Comparison of ENCODE assay signal across 9 cellular contexts in the genomic region with DNA sequence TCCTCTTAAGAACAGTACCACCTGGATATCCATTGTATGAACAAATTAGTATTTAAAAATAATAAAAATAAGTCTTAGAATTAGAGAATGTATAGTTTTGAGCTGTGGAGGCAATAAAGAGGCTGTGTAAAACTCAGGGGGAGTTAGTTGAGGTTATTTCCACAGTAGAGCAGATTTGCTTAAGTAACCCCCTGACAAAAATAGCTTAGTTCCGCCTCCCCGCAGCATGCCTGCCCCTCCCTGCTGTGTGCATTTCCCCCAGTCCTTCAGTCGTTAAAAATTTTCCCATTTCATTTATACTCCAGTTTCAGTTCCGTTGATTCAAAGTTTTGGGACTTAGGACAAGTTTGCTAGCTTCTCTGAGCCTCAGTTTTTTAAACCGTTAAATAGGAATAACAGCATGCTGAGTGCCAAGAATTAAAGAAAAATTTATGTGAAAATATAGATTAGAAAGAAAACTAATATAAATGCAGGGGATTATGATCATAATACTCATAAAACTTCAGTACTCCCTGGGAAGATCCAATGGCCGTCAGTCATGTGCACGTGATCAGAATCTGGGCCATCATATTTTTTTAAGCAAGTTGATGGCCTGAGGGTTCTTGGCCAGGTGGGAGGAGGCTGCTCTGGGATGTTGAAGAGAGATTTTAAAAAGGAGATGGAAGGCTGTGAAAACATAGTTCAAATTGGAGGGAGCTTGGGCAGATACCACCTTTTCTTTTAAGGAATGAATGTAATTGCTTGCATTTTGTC. TPM values are rescaled to one million over a fixed set of nuclear protein-coding genes. Genes with fewer than 3 reads are reported as not detected.
A peak's percentile ranks its signal among the peaks of the same experiment; 100 is the strongest.
DNase-seq lines count a peak whose midpoint lies in the region; ATAC-seq, FAIRE-seq and TF ChIP-seq lines count a peak whose summit lies in the region.
"Had no signal": no experiment of that assay in that cellular context is flagged by ENCODE, and none has a peak within 500 bp of the region (broad histone marks: within the 10 kb centered on the region; RNA-seq: fewer than 3 reads in every experiment).

No MANE protein-coding gene starts in this region.

- no peaks in the 10 kb centered on the region for H3K9me3 Mint-ChIP-seq in activated T-cell treated with anti-CD3 and anti-CD28 coated beads, Interleukin-2, amount 50 U/mL, for 24 hours
- H3K9me3 Mint-ChIP-seq in activated CD8-positive, alpha-beta T cell treated with anti-CD3 and anti-CD28 coated beads for 36 hours, result no peaks in the 10 kb centered on the region

- H3K27ac Mint-ChIP-seq in activated T-cell treated with anti-CD3 and anti-CD28 coated beads, Interleukin-2, amount 50 U/mL, for 24 hours, result peak overlapping the region; percentile 83
- H3K27ac Mint-ChIP-seq in activated CD8-positive, alpha-beta T cell treated with anti-CD3 and anti-CD28 coated beads for 36 hours, result peak overlapping the region; percentile 75

- no peak for DNase-seq in activated T-cell treated with anti-CD3 and anti-CD28 coated beads, Interleukin-2, amount 50 U/mL, for 24 hours
- DNase-seq in activated T-cell treated with anti-CD3 and anti-CD28 coated beads for 4 hours, result no peak
- DNase-seq in activated CD8-positive, alpha-beta T cell treated with anti-CD3 and anti-CD28 coated beads for 36 hours, result peak; percentile 33
- DNase-seq in iris pigment epithelial cell (ENCODE audit: low read depth), result peak; percentile 89
- DNase-seq in upper lobe of right lung, result no peak
- DNase-seq in DMS79 (lab: John Stamatoyannopoulos, UW), result no peak
- no peak for DNase-seq in frontal cortex (ENCODE audit: low spot score in 2 of 2)

- H3K4me1 ChIP-seq in upper lobe of right lung, result peaks cover 59% of the 10 kb centered on the region

- H3K4me3 ChIP-seq in upper lobe of right lung, result peak overlapping the region; percentile 17

- H3K36me3 ChIP-seq in upper lobe of right lung, result no peaks in the 10 kb centered on the region

- peaks cover 69% of the 10 kb centered on the region for H3K4me1 Mint-ChIP-seq in activated T-cell treated with anti-CD3 and anti-CD28 coated beads, Interleukin-2, amount 50 U/mL, for 24 hours (ENCODE audit: low read depth)
- H3K4me1 Mint-ChIP-seq in activated CD8-positive, alpha-beta T cell treated with anti-CD3 and anti-CD28 coated beads for 36 hours (ENCODE audit: low read depth), result peaks cover 65% of the 10 kb centered on the region

- intact Hi-C loops in activated CD8-positive, alpha-beta T cell treated with anti-CD3 and anti-CD28 coated beads for 36 hours (cut with micrococcal nuclease), result no loop called here
- intact Hi-C loops in upper lobe of right lung (cut with DNase I), result no loop called here

- ATAC-seq in HG03460 (IDR thresholded peaks at IDR 0.05; ENCODE audit: unreplicated experiment) (peak; percentile 30), upper lobe of right lung (no peak)
- no peak for ATAC-seq in activated CD8-positive, alpha-beta T cell treated with anti-CD3 and anti-CD28 coated beads for 36 hours

- CTCF ChIA-PET in activated CD8-positive, alpha-beta T cell treated with anti-CD3 and anti-CD28 coated beads for 36 hours (lab: Charles Lee), result interaction anchor here (1.3 kb wide), 2 partner anchors 10 to 137 kb away, joined by 3 to 4 read pairs; no protein-coding TSS in a partner anchor

- FAIRE-seq in frontal cortex (lab: Jason Lieb, UNC), result no peak
- FAIRE-seq: colon had no signal

- H3K27me3 ChIP-seq in upper lobe of right lung, result no peaks in the 10 kb centered on the region

- peaks cover 16% of the 10 kb centered on the region for H3K36me3 Mint-ChIP-seq in activated T-cell treated with anti-CD3 and anti-CD28 coated beads, Interleukin-2, amount 50 U/mL, for 24 hours (ENCODE audit: low read depth)
- peaks cover 8% of the 10 kb centered on the region for H3K36me3 Mint-ChIP-seq in activated CD8-positive, alpha-beta T cell treated with anti-CD3 and anti-CD28 coated beads for 36 hours (ENCODE audit: low read depth)

- peak overlapping the region; percentile 99 for H3K27ac ChIP-seq in upper lobe of right lung

- no peak for TF ChIP-seq CTCF in activated CD8-positive, alpha-beta T cell treated with anti-CD3 and anti-CD28 coated beads for 36 hours (IDR thresholded peaks at IDR 0.05)
- TF ChIP-seq CTCF in upper lobe of right lung (IDR thresholded peaks at IDR 0.05), result no peak

- H3K9me3 ChIP-seq in upper lobe of right lung, result no peaks in the 10 kb centered on the region

- POLR2A ChIA-PET in activated CD8-positive, alpha-beta T cell treated with anti-CD3 and anti-CD28 coated beads for 36 hours (lab: Charles Lee), result interaction anchor here (0.6 to 7.7 kb wide), 8 partner anchors 11 to 444 kb away, joined by 3 to 83 read pairs (median 3); no protein-coding TSS in a partner anchor

- no peaks in the 10 kb centered on the region for H3K27me3 Mint-ChIP-seq in activated T-cell treated with anti-CD3 and anti-CD28 coated beads, Interleukin-2, amount 50 U/mL, for 24 hours
- H3K27me3 Mint-ChIP-seq in activated CD8-positive, alpha-beta T cell treated with anti-CD3 and anti-CD28 coated beads for 36 hours, result no peaks in the 10 kb centered on the region

- peak overlapping the region; percentile 37 for H3K4me3 Mint-ChIP-seq in activated T-cell treated with anti-CD3 and anti-CD28 coated beads, Interleukin-2, amount 50 U/mL, for 24 hours
- peak overlapping the region; percentile 52 for H3K4me3 Mint-ChIP-seq in activated CD8-positive, alpha-beta T cell treated with anti-CD3 and anti-CD28 coated beads for 36 hours

RNA-seq across cellular contexts. Expression of gene SLC38A2, which starts 14.5 kb away (rescaled TPM):
- total RNA-seq in activated CD8-positive, alpha-beta T cell treated with anti-CD3 and anti-CD28 coated beads for 36 hours, result 100 to 1,000 TPM; 216 to 219 TPM
- 343 TPM for total RNA-seq in upper lobe of right lung
- total RNA-seq in frontal cortex, result 252 TPM

Comparison
In these comparisons a context has a peak if more than half of its experiments do, and no peak if none do; other contexts are left out.
1. DNase-seq: peak in activated CD8-positive, alpha-beta T cell treated with anti-CD3 and anti-CD28 coated beads for 36 hours (single experiment) and iris pigment epithelial cell (single experiment); none in activated T-cell treated with anti-CD3 and anti-CD28 coated beads, Interleukin-2, amount 50 U/mL, for 24 hours (single experiment), activated T-cell treated with anti-CD3 and anti-CD28 coated beads for 4 hours (single experiment), upper lobe of right lung (single experiment), DMS79 (single experiment) and frontal cortex (0 of 2).